In the genomic region with DNA sequence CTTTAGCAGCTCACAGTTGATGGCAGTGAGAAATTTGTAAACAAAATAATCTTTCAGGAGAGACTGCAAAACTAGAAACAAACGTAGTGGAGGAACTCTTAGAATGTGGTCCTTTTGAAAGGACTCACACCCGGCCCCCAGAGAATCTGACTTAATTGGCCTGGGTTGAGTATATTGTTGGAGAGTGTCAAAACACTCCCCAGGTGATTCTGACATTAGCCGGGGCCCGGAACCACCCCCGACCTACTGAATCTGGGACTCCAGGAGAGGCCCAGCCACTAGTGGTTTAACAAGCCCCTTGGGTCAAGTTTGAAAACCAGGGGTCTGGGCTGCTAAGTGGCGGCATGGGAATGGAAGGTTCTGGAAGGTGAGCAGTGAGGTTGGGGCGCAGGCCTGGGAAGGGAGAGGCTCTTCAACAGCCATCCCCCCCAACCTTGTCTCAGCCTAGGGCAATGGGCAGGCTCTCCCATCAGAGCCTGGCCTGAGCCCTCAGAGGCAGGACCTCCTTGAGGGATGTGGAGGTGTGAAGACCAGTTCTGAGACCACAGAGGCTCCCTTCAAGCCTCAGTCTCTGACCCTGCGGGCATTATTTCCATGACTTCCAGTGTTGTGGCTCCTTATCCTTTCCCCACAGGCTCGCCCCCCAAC, we compare ENCODE assay signal across 12 cellular contexts. TPM values are rescaled to one million over a fixed set of nuclear protein-coding genes. Genes with fewer than 3 reads are reported as not detected.
DNase-seq lines count a peak whose midpoint lies in the region; ATAC-seq and TF ChIP-seq lines count a peak whose summit lies in the region.
"Had no signal": no experiment of that assay in that cellular context is flagged by ENCODE, and none has a peak within 500 bp of the region (broad histone marks: within the 10 kb centered on the region; RNA-seq: fewer than 3 reads in every experiment).

No MANE protein-coding gene starts in this region.

- DNase-seq in CD4-positive, alpha-beta T cell = no peak
- DNase-seq in IMR-90 = no peak
- no peak for DNase-seq in central memory CD8-positive, alpha-beta T cell (ENCODE audit: low spot score in 2 of 2)
- DNase-seq in osteoblast (ENCODE audit: insufficient read length, low spot score, missing footprints) = peak; percentile 59
- no peak for DNase-seq in RPMI8226
- no peak for DNase-seq in GM10248 (ENCODE audit: extremely low spot score)
- DNase-seq in stimulated activated CD4-positive, alpha-beta T cell treated with anti-CD3 and anti-CD28 coated beads, Interleukin-2, amount 100 ng/mL, for 24 hours = no peak
- DNase-seq: amygdala; KG1; stimulated activated CD4-positive, alpha-beta T cell treated with anti-CD3 and anti-CD28 coated beads, Interleukin-4, amount 100 ng/mL, for 1 hour had no signal

- no peak overlapping the region for H3K4me3 ChIP-seq in IMR-90 (ENCODE audit: insufficient read depth, low read depth, low read length)
- H3K4me3 ChIP-seq in osteoblast (ENCODE audit: insufficient read depth, low read length) = no peak overlapping the region
- H3K4me3 ChIP-seq: mucosa of descending colon had no signal

- peak overlapping the region; percentile 10; the same call in 1 of the 2 replicates for H3K4ac ChIP-seq in IMR-90 (ENCODE audit: low read depth, low read length)

- no peak for ATAC-seq in CD4-positive, alpha-beta T cell (ENCODE audit: poor library complexity)
- ATAC-seq in IMR-90 (ENCODE audit: low read depth) (no peak), HG03039 (IDR thresholded peaks at IDR 0.05; ENCODE audit: unreplicated experiment) (no peak)
- no peak for ATAC-seq in central memory CD8-positive, alpha-beta T cell (replicated peaks; ENCODE audit: extremely low read depth, poor library complexity, severe bottlenecking)

- no peaks in the 10 kb centered on the region for H3K9me3 ChIP-seq in CD4-positive, alpha-beta T cell (ENCODE audit: control insufficient read depth, low read length)
- H3K9me3 ChIP-seq in IMR-90 (ENCODE audit: control insufficient read depth, insufficient read depth, low read length) = no peaks in the 10 kb centered on the region
- H3K9me3 ChIP-seq in osteoblast (ENCODE audit: low read depth, low read length) = no peaks in the 10 kb centered on the region
- H3K9me3 ChIP-seq: mucosa of descending colon had no signal

- no peaks in the 10 kb centered on the region for H3K36me3 ChIP-seq in IMR-90 (ENCODE audit: control insufficient read depth, insufficient read depth, low read length)
- H3K36me3 ChIP-seq in osteoblast (ENCODE audit: insufficient read depth, low read length) = no peaks in the 10 kb centered on the region

- H2AK9ac ChIP-seq in IMR-90 (replicated peaks; ENCODE audit: low read depth, low read length, poor library complexity) = no peak overlapping the region

- no peak overlapping the region for H2BK5ac ChIP-seq in IMR-90 (ENCODE audit: low read depth, low read length, poor library complexity, severe bottlenecking)

- peak overlapping the region; percentile 81 for H3K27ac ChIP-seq in CD4-positive, alpha-beta T cell (ENCODE audit: low read depth, low read length)
- H3K27ac ChIP-seq in IMR-90 (ENCODE audit: insufficient read depth, low read length) (no peak overlapping the region), osteoblast (ENCODE audit: low read depth, low read length) (no peak overlapping the region)

- H2BK15ac ChIP-seq in IMR-90 (ENCODE audit: low read depth, low read length) = no peak overlapping the region

- no CpG with 5 or more reads among the region's 9 CpGs for WGBS in IMR-90 (ENCODE audit: extremely low coverage in 2 of 2, insufficient read length in 1 of 2), 2 experiments

- no peak overlapping the region for H2BK20ac ChIP-seq in IMR-90 (ENCODE audit: low read depth, low read length)

- H3K14ac ChIP-seq in IMR-90 (replicated peaks; ENCODE audit: low read depth, low read length) = no peak overlapping the region

- no peaks in the 10 kb centered on the region for H3K27me3 ChIP-seq in CD4-positive, alpha-beta T cell (ENCODE audit: control insufficient read depth, insufficient read depth, low read length)
- H3K27me3 ChIP-seq in IMR-90 (ENCODE audit: control insufficient read depth, insufficient read depth, low read length) (no peaks in the 10 kb centered on the region), osteoblast (ENCODE audit: insufficient read depth, low read length) (no peaks in the 10 kb centered on the region)

- H4K91ac ChIP-seq in IMR-90 (ENCODE audit: insufficient read depth, low read depth, low read length) = no peak overlapping the region

- in situ Hi-C loops in IMR-90 (cut with MboI; ENCODE audit: low sequenced_read_pairs) = no loop called here

- H3K27ac Mint-ChIP-seq in CD4-positive, alpha-beta T cell = peak overlapping the region; percentile 97
- peak overlapping the region; percentile 99 for H3K27ac Mint-ChIP-seq in central memory CD8-positive, alpha-beta T cell (ENCODE audit: low read depth)

- H4K5ac ChIP-seq in IMR-90 (ENCODE audit: low read depth, low read length) = no peak overlapping the region

- POLR2A ChIA-PET in CD4-positive, alpha-beta T cell (lab: Charles Lee) = interaction anchor here (1.1 to 1.2 kb wide), 4 partner anchors 16 to 157 kb away, joined by 3 to 5 read pairs (median 3); no protein-coding TSS in a partner anchor
- POLR2A ChIA-PET in IMR-90 (lab: Charles Lee; ENCODE audit: unreplicated experiment) = no interaction called here
- POLR2A ChIA-PET in GM10248 (lab: Yijun Ruan, JAX) = no interaction called here

- H3K79me1 ChIP-seq in IMR-90 (ENCODE audit: low read depth in 1 of 2, low read length in 2 of 2) = peaks cover 0 to 13% of the 10 kb centered on the region in 2 experiments; a peak in 2 of 4 replicates

- peaks cover 23% of the 10 kb centered on the region for H3K79me2 ChIP-seq in osteoblast (ENCODE audit: insufficient read depth, low read length)

- no peak overlapping the region for H3K23ac ChIP-seq in IMR-90 (ENCODE audit: low read depth, low read length)

- H2BK120ac ChIP-seq in IMR-90 (ENCODE audit: low read depth, low read length) = peak overlapping the region; percentile 21; the same call in 1 of the 2 replicates

- H3K9ac ChIP-seq in IMR-90 (ENCODE audit: low read depth, low read length) = no peak overlapping the region

- no peaks in the 10 kb centered on the region for H3K27me3 Mint-ChIP-seq in CD4-positive, alpha-beta T cell
- H3K27me3 Mint-ChIP-seq in central memory CD8-positive, alpha-beta T cell = no peaks in the 10 kb centered on the region

- TF ChIP-seq CTCF in CD4-positive, alpha-beta T cell (IDR thresholded peaks at IDR 0.05) = no peak
- TF ChIP-seq CTCF in IMR-90 (conservative IDR thresholded peaks at IDR 0.05; ENCODE audit: low read depth, low read length) = no peak
- no peak for TF ChIP-seq CTCF in osteoblast (IDR thresholded peaks at IDR 0.05; ENCODE audit: extremely low read depth, low read depth, low read length)
- no peak for TF ChIP-seq CTCF in GM10248 (IDR thresholded peaks at IDR 0.05; ENCODE audit: control extremely low read depth, extremely low read depth, low read depth, missing control alignments)

- H3K4me1 ChIP-seq in IMR-90 (ENCODE audit: control insufficient read depth, insufficient read depth, low read length) = peaks cover 3% of the 10 kb centered on the region
- H3K4me1 ChIP-seq in osteoblast (ENCODE audit: insufficient read depth, low read length) = peaks cover 19% of the 10 kb centered on the region

- H2AK5ac ChIP-seq in IMR-90 (ENCODE audit: low read depth, low read length) = peak overlapping the region; percentile 30

- no peaks in the 10 kb centered on the region for H3K9me3 Mint-ChIP-seq in CD4-positive, alpha-beta T cell
- no peaks in the 10 kb centered on the region for H3K9me3 Mint-ChIP-seq in central memory CD8-positive, alpha-beta T cell

- peaks cover 11% of the 10 kb centered on the region for H3K36me3 Mint-ChIP-seq in CD4-positive, alpha-beta T cell (ENCODE audit: low read depth)
- H3K36me3 Mint-ChIP-seq in central memory CD8-positive, alpha-beta T cell (ENCODE audit: insufficient read depth) = peaks cover 22% of the 10 kb centered on the region

- peak overlapping the region; percentile 93 for H3K4me3 Mint-ChIP-seq in CD4-positive, alpha-beta T cell
- peak overlapping the region; percentile 94 for H3K4me3 Mint-ChIP-seq in central memory CD8-positive, alpha-beta T cell

- CTCF ChIA-PET in CD4-positive, alpha-beta T cell (lab: Charles Lee) = interaction anchor here (1.8 kb wide), 1 partner anchor 22 kb away, joined by 9 read pairs; no protein-coding TSS in a partner anchor
- CTCF ChIA-PET in IMR-90 (lab: Yijun Ruan, JAX) = no interaction called here
- CTCF ChIA-PET in GM10248 (lab: Yijun Ruan, JAX) = interaction anchor here (3.2 kb wide), 1 partner anchor 22 kb away, joined by 14 read pairs; no protein-coding TSS in a partner anchor

- H2AFZ ChIP-seq in IMR-90 (replicated peaks; ENCODE audit: low read length, poor library complexity) = peak overlapping the region; percentile 46
- H2AFZ ChIP-seq in osteoblast (ENCODE audit: low read length) = peak overlapping the region; percentile 82

- H3K4me2 ChIP-seq in IMR-90 (ENCODE audit: low read depth, low read length) = no peak overlapping the region
- H3K4me2 ChIP-seq in osteoblast (ENCODE audit: insufficient read depth, low read length) = no peak overlapping the region

- H3K56ac ChIP-seq in IMR-90 (ENCODE audit: extremely low read depth, insufficient read depth, low read length) = no peak overlapping the region

- TF ChIP-seq POLR2A in IMR-90 (IDR thresholded peaks at IDR 0.05; ENCODE audit: low read depth, low read length) = no peak

- peaks cover 4% of the 10 kb centered on the region for H3K9me1 ChIP-seq in IMR-90 (ENCODE audit: insufficient read depth, low read length)

- intact Hi-C loops in CD4-positive, alpha-beta T cell (cut with DNase I, micrococcal nuclease) = no loop called here
- intact Hi-C loops in IMR-90 (cut with micrococcal nuclease) = no loop called here

- TF ChIP-seq RAD21 in IMR-90 (IDR thresholded peaks at IDR 0.05; ENCODE audit: low read length) = no peak

- BruUV-seq in IMR-90 (replicated peaks; lab: Mats Ljungman, UMichigan) = no TSS peak

- peaks cover 53% of the 10 kb centered on the region for H3K4me1 Mint-ChIP-seq in CD4-positive, alpha-beta T cell (ENCODE audit: low read depth)
- peaks cover 39% of the 10 kb centered on the region for H3K4me1 Mint-ChIP-seq in central memory CD8-positive, alpha-beta T cell

- H4K8ac ChIP-seq in IMR-90 (ENCODE audit: low read depth in 2 of 2, low read length in 2 of 2) = no peak overlapping the region

- H3K18ac ChIP-seq in IMR-90 (ENCODE audit: low read depth, low read length) = no peak overlapping the region

- peaks cover 6% of the 10 kb centered on the region; the same call in 1 of the 2 replicates for H4K20me1 ChIP-seq in IMR-90 (ENCODE audit: insufficient read depth, low read length)
- H4K20me1 ChIP-seq in osteoblast (ENCODE audit: insufficient read depth, low read length) = no peaks in the 10 kb centered on the region

- dilution Hi-C loops in IMR-90 (cut with HindIII; ENCODE audit: low sequenced_read_pairs, unreplicated experiment) = no loop called here

RNA-seq across cellular contexts. Expression of gene ELK3, which starts 1.1 kb away (rescaled TPM):
- 10 to 100 TPM; 26.8 to 31.5 TPM for total RNA-seq in CD4-positive, alpha-beta T cell
- total RNA-seq in IMR-90 (2012; rRNA removed) = 14.5 and 20.0 TPM in 2 replicates
- 27.5 and 35.7 TPM in 2 replicates for polyA plus RNA-seq in IMR-90 (2012; rRNA removed)
- 10.7 and 23.4 TPM in 2 replicates for polyA plus RNA-seq in IMR-90 (2012; cell fraction: cytosol; rRNA removed)
- polyA plus RNA-seq in IMR-90 (2012; cell fraction: nucleus; rRNA removed; ENCODE audit: low replicate concordance) = 9.2 and 14.8 TPM in 2 replicates
- total RNA-seq in osteoblast = 27.5 and 30.1 TPM in 2 replicates
